In genomic region chr13:112968910-112969691, GRCh38 we compare ENCODE assay signal across 1 cellular context.
TF ChIP-seq lines count a peak whose summit lies in the region.

TSS of gene MCF2L (plus strand) at chr13:112969214. CDS start at chr13:112969380, 166 bp downstream.

TF ChIP-seq in IMR-90, 13 proteins besides CTCF, POLR2A, EP300 and RAD21:
- no peak for TF ChIP-seq RCOR1 (IDR thresholded peaks at IDR 0.05; ENCODE audit: insufficient replicate concordance, low read length)
- TF ChIP-seq, protein P1, sequence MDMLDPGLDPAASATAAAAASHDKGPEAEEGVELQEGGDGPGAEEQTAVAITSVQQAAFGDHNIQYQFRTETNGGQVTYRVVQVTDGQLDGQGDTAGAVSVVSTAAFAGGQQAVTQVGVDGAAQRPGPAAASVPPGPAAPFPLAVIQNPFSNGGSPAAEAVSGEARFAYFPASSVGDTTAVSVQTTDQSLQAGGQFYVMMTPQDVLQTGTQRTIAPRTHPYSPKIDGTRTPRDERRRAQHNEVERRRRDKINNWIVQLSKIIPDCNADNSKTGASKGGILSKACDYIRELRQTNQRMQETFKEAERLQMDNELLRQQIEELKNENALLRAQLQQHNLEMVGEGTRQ (IDR thresholded peaks at IDR 0.05; ENCODE audit: low read depth, low read length): no peak
- TF ChIP-seq FOS (IDR thresholded peaks at IDR 0.05; ENCODE audit: low read depth, low read length): no peak
- no peak for TF ChIP-seq MXI1 (IDR thresholded peaks at IDR 0.05; ENCODE audit: borderline replicate concordance, low read depth, low read length)
- no peak for TF ChIP-seq RFX5 (IDR thresholded peaks at IDR 0.05; ENCODE audit: low read depth, low read length)
- TF ChIP-seq ELK1 (IDR thresholded peaks at IDR 0.05; ENCODE audit: borderline replicate concordance, low read depth, low read length): no peak
- TF ChIP-seq MAFK (IDR thresholded peaks at IDR 0.05; ENCODE audit: low read depth, low read length): no peak
- TF ChIP-seq SMC3 (IDR thresholded peaks at IDR 0.05; ENCODE audit: low read depth, low read length): no peak
- no peak for TF ChIP-seq MAZ (IDR thresholded peaks at IDR 0.05; ENCODE audit: borderline replicate concordance, low read depth, low read length)
- no peak for TF ChIP-seq NFE2L2 (IDR thresholded peaks at IDR 0.05; ENCODE audit: low read depth, low read length)
- no peak for TF ChIP-seq CHD1 (IDR thresholded peaks at IDR 0.05; ENCODE audit: low read depth, low read length)
- no peak for TF ChIP-seq BHLHE40 (IDR thresholded peaks at IDR 0.05; ENCODE audit: low read depth, low read length)
- TF ChIP-seq CEBPB (IDR thresholded peaks at IDR 0.05; ENCODE audit: low read depth, low read length): no peak
TF ChIP-seq in IMR-90: peak in this region for 0.
